Comparison of ENCODE assay signal across 2 cellular contexts in genomic region chr17:49277638-49278037, GRCh38.
TF ChIP-seq lines count a peak whose summit lies in the region.

No MANE protein-coding gene starts in this region.

TF ChIP-seq in IMR-90, 13 proteins besides CTCF, POLR2A, EP300 and RAD21:
- TF ChIP-seq CHD1 (IDR thresholded peaks at IDR 0.05; ENCODE audit: low read depth, low read length) (no peak), CEBPB (IDR thresholded peaks at IDR 0.05; ENCODE audit: low read depth, low read length) (peak; percentile 60)

TF ChIP-seq in HepG2, 621 proteins besides CTCF, POLR2A, EP300 and RAD21 (continues in another document):
- no peak for TF ChIP-seq BORCS8-MEF2B (CRISPR knock-in tag; IDR thresholded peaks at IDR 0.05)
- TF ChIP-seq, protein P1, sequence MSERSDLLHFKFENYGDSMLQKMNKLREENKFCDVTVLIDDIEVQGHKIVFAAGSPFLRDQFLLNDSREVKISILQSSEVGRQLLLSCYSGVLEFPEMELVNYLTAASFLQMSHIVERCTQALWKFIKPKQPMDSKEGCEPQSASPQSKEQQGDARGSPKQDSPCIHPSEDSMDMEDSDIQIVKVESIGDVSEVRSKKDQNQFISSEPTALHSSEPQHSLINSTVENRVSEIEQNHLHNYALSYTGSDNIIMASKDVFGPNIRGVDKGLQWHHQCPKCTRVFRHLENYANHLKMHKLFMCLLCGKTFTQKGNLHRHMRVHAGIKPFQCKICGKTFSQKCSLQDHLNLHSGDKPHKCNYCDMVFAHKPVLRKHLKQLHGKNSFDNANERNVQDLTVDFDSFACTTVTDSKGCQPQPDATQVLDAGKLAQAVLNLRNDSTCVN (CRISPR knock-in tag; IDR thresholded peaks at IDR 0.05; ENCODE audit: borderline replicate concordance) = no peak
- TF ChIP-seq ZNF530 (CRISPR knock-in tag; IDR thresholded peaks at IDR 0.05; ENCODE audit: low read depth) = no peak
- TF ChIP-seq ZNF382 (CRISPR knock-in tag; IDR thresholded peaks at IDR 0.05; ENCODE audit: borderline replicate concordance) = no peak
- peak; percentile 32; the same call in 1 of the 2 replicates for TF ChIP-seq SALL1 (CRISPR knock-in tag; IDR thresholded peaks at IDR 0.05)
- no peak for TF ChIP-seq ZXDC (CRISPR knock-in tag; IDR thresholded peaks at IDR 0.05)
- TF ChIP-seq NR2C2 (CRISPR knock-in tag; IDR thresholded peaks at IDR 0.05; ENCODE audit: borderline replicate concordance) = peak; percentile 37; the same call in 1 of the 2 replicates
- TF ChIP-seq CHD4 (IDR thresholded peaks at IDR 0.05; ENCODE audit: borderline replicate concordance, low read length) = no peak
- TF ChIP-seq ZZZ3 (CRISPR knock-in tag; IDR thresholded peaks at IDR 0.05; ENCODE audit: borderline replicate concordance) = no peak
- TF ChIP-seq FOSL2 (CRISPR knock-in tag; IDR thresholded peaks at IDR 0.05) = peak; percentile 43; the same call in 1 of the 2 replicates
- TF ChIP-seq ONECUT2 (CRISPR knock-in tag; IDR thresholded peaks at IDR 0.05) = peak; percentile 89
- no peak for TF ChIP-seq AKAP8 (CRISPR knock-in tag; IDR thresholded peaks at IDR 0.05)
- TF ChIP-seq ZNF703 (CRISPR knock-in tag; IDR thresholded peaks at IDR 0.05; ENCODE audit: borderline replicate concordance) = no peak
- TF ChIP-seq ETV6 (CRISPR knock-in tag; conservative IDR thresholded peaks at IDR 0.05) = no peak
- TF ChIP-seq HOXA7 (CRISPR knock-in tag; IDR thresholded peaks at IDR 0.05) = no peak
- TF ChIP-seq, protein P2, sequence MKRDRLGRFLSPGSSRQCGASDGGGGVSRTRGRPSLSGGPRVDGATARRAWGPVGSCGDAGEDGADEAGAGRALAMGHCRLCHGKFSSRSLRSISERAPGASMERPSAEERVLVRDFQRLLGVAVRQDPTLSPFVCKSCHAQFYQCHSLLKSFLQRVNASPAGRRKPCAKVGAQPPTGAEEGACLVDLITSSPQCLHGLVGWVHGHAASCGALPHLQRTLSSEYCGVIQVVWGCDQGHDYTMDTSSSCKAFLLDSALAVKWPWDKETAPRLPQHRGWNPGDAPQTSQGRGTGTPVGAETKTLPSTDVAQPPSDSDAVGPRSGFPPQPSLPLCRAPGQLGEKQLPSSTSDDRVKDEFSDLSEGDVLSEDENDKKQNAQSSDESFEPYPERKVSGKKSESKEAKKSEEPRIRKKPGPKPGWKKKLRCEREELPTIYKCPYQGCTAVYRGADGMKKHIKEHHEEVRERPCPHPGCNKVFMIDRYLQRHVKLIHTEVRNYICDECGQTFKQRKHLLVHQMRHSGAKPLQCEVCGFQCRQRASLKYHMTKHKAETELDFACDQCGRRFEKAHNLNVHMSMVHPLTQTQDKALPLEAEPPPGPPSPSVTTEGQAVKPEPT (CRISPR knock-in tag; IDR thresholded peaks at IDR 0.05; ENCODE audit: low read depth) = no peak
- 0 out of 4 replicates have a peak, but pooled peaks of 1 of the 2 experiments have one; percentile 29 for TF ChIP-seq ATF4 (CRISPR knock-in tag; IDR thresholded peaks at IDR 0.05)
- TF ChIP-seq CEBPG (CRISPR knock-in tag; IDR thresholded peaks at IDR 0.05) = peak; percentile 77
- TF ChIP-seq NFYB (CRISPR knock-in tag; IDR thresholded peaks at IDR 0.05) = no peak
- peak; percentile 88 for TF ChIP-seq CEBPB (IDR thresholded peaks at IDR 0.05; ENCODE audit: borderline replicate concordance, low read depth, low read length)
- no peak for TF ChIP-seq DNMT3B (CRISPR knock-in tag; conservative IDR thresholded peaks at IDR 0.05)
- no peak for TF ChIP-seq SIX4 (CRISPR knock-in tag; IDR thresholded peaks at IDR 0.05)
- no peak for TF ChIP-seq FOXM1 (CRISPR knock-in tag; IDR thresholded peaks at IDR 0.05)
- TF ChIP-seq KDM1A (CRISPR knock-in tag; IDR thresholded peaks at IDR 0.05) = peak; percentile 53; the same call in 1 of the 2 replicates
- TF ChIP-seq, protein P3, sequence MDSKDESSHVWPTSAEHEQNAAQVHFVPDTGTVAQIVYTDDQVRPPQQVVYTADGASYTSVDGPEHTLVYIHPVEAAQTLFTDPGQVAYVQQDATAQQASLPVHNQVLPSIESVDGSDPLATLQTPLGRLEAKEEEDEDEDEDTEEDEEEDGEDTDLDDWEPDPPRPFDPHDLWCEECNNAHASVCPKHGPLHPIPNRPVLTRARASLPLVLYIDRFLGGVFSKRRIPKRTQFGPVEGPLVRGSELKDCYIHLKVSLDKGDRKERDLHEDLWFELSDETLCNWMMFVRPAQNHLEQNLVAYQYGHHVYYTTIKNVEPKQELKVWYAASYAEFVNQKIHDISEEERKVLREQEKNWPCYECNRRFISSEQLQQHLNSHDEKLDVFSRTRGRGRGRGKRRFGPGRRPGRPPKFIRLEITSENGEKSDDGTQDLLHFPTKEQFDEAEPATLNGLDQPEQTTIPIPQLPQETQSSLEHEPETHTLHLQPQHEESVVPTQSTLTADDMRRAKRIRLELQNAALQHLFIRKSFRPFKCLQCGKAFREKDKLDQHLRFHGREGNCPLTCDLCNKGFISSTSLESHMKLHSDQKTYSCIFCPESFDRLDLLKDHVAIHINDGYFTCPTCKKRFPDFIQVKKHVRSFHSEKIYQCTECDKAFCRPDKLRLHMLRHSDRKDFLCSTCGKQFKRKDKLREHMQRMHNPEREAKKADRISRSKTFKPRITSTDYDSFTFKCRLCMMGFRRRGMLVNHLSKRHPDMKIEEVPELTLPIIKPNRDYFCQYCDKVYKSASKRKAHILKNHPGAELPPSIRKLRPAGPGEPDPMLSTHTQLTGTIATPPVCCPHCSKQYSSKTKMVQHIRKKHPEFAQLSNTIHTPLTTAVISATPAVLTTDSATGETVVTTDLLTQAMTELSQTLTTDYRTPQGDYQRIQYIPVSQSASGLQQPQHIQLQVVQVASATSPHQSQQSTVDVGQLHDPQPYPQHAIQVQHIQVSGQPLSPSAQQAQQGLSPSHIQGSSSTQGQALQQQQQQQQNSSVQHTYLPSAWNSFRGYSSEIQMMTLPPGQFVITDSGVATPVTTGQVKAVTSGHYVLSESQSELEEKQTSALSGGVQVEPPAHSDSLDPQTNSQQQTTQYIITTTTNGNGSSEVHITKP (CRISPR knock-in tag; IDR thresholded peaks at IDR 0.05; ENCODE audit: low read depth) = no peak
- TF ChIP-seq MEIS1 (CRISPR knock-in tag; IDR thresholded peaks at IDR 0.05; ENCODE audit: borderline replicate concordance) = no peak
- TF ChIP-seq E2F2 (CRISPR knock-in tag; IDR thresholded peaks at IDR 0.05; ENCODE audit: borderline replicate concordance) = no peak
- no peak for TF ChIP-seq ZSCAN9 (CRISPR knock-in tag; IDR thresholded peaks at IDR 0.05; ENCODE audit: borderline replicate concordance)
- no peak for TF ChIP-seq ZUFSP (CRISPR knock-in tag; IDR thresholded peaks at IDR 0.05; ENCODE audit: borderline replicate concordance)
- no peak for TF ChIP-seq ZNF501 (CRISPR knock-in tag; IDR thresholded peaks at IDR 0.05)
- TF ChIP-seq HNF4A (CRISPR knock-in tag; IDR thresholded peaks at IDR 0.05) = peak; percentile 15; the same call in 1 of the 2 replicates
- no peak for TF ChIP-seq KMT2A (CRISPR knock-in tag; IDR thresholded peaks at IDR 0.05)
- no peak for TF ChIP-seq ZNF513 (CRISPR knock-in tag; conservative IDR thresholded peaks at IDR 0.05)
- no peak for TF ChIP-seq ARHGAP35 (CRISPR knock-in tag; IDR thresholded peaks at IDR 0.05; ENCODE audit: borderline replicate concordance)
- 0 out of 2 replicates have a peak, but pooled peaks have one; percentile 55 for TF ChIP-seq ZNF414 (CRISPR knock-in tag; IDR thresholded peaks at IDR 0.05)
- no peak for TF ChIP-seq CREB1 (IDR thresholded peaks at IDR 0.05)
- no peak for TF ChIP-seq CREB1 (CRISPR knock-in tag; IDR thresholded peaks at IDR 0.05)
- TF ChIP-seq KDM5B (CRISPR knock-in tag; IDR thresholded peaks at IDR 0.05; ENCODE audit: borderline replicate concordance) = no peak
- TF ChIP-seq SMAD9 (CRISPR knock-in tag; IDR thresholded peaks at IDR 0.05) = no peak
- no peak for TF ChIP-seq MIER2 (CRISPR knock-in tag; IDR thresholded peaks at IDR 0.05)
- TF ChIP-seq HOXA3 (CRISPR knock-in tag; IDR thresholded peaks at IDR 0.05) = peak; percentile 49
- TF ChIP-seq BHLHE40 (IDR thresholded peaks at IDR 0.05; ENCODE audit: low read length) = peak; percentile 79
- no peak for TF ChIP-seq LCORL (IDR thresholded peaks at IDR 0.05)
- no peak for TF ChIP-seq LCORL (CRISPR knock-in tag; IDR thresholded peaks at IDR 0.05)
- TF ChIP-seq ZFP36 (IDR thresholded peaks at IDR 0.05; ENCODE audit: borderline replicate concordance, low read depth, low read length, partially characterized antibody) = no peak
- TF ChIP-seq, protein P4, sequence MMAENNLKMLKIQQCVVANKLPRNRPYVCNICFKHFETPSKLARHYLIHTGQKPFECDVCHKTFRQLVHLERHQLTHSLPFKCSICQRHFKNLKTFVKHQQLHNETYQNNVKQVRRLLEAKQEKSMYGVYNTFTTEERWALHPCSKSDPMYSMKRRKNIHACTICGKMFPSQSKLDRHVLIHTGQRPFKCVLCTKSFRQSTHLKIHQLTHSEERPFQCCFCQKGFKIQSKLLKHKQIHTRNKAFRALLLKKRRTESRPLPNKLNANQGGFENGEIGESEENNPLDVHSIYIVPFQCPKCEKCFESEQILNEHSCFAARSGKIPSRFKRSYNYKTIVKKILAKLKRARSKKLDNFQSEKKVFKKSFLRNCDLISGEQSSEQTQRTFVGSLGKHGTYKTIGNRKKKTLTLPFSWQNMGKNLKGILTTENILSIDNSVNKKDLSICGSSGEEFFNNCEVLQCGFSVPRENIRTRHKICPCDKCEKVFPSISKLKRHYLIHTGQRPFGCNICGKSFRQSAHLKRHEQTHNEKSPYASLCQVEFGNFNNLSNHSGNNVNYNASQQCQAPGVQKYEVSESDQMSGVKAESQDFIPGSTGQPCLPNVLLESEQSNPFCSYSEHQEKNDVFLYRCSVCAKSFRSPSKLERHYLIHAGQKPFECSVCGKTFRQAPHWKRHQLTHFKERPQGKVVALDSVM (CRISPR knock-in tag; IDR thresholded peaks at IDR 0.05) = peak; percentile 96
- no peak for TF ChIP-seq PHF21A (CRISPR knock-in tag; IDR thresholded peaks at IDR 0.05)
- TF ChIP-seq ZKSCAN8 (CRISPR knock-in tag; IDR thresholded peaks at IDR 0.05; ENCODE audit: borderline replicate concordance) = no peak
- no peak for TF ChIP-seq GATA4 (IDR thresholded peaks at IDR 0.05; ENCODE audit: borderline replicate concordance, low read depth)
- no peak for TF ChIP-seq PAF1 (CRISPR knock-in tag; IDR thresholded peaks at IDR 0.05)
- TF ChIP-seq MED1 (CRISPR knock-in tag; IDR thresholded peaks at IDR 0.05) = 0 out of 2 replicates have a peak, but pooled peaks have one; percentile 12
- TF ChIP-seq RFX5 (IDR thresholded peaks at IDR 0.05; ENCODE audit: low read depth, low read length) = no peak
